16 cellular contexts compared by ENCODE assay signal in the genomic region with DNA sequence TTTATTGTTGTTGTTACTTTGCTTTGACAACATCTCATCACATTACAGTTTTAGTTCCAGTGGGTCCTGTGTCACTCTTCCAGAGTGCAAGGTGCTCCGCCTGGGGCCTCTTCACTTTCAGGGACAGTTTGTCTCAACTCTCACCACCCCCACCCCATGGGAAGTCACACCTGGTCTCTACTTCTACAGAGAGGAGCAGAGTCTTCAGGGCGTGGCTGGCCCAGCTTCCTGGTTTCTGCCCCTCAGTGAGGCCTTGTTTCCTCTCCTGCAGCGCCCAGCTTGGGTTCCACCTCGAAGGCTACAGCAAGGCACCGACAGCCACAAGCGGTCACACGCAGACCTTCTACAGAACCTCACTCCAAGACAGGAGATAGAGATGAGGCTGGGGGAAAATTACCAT. TPM values are rescaled to one million over a fixed set of nuclear protein-coding genes. Genes with fewer than 3 reads are reported as not detected.
DNase-seq lines count a peak whose midpoint lies in the region; ATAC-seq and TF ChIP-seq lines count a peak whose summit lies in the region.
"Had no signal": no experiment of that assay in that cellular context is flagged by ENCODE, and none has a peak within 500 bp of the region (broad histone marks: within the 10 kb centered on the region; RNA-seq: fewer than 3 reads in every experiment).

No MANE protein-coding gene starts in this region.

- H3K36me3 ChIP-seq in naive thymus-derived CD4-positive, alpha-beta T cell (ENCODE audit: control insufficient read depth in 2 of 3, insufficient read depth in 3 of 3, low read length in 3 of 3): no peaks in the 10 kb centered on the region
- H3K36me3 ChIP-seq in esophagus muscularis mucosa: no peaks in the 10 kb centered on the region
- H3K36me3 ChIP-seq: left lung had no signal

- no peak for TF ChIP-seq EP300 in esophagus muscularis mucosa (IDR thresholded peaks at IDR 0.05)

- H3K27me3 ChIP-seq in naive thymus-derived CD4-positive, alpha-beta T cell (ENCODE audit: control insufficient read depth in 2 of 2, insufficient read depth in 2 of 2, low read length in 2 of 2): no peaks in the 10 kb centered on the region
- no peaks in the 10 kb centered on the region for H3K27me3 ChIP-seq in esophagus muscularis mucosa
- H3K27me3 ChIP-seq: hepatocyte, left lung had no signal

- TF ChIP-seq CTCF in GM12865 (IDR thresholded peaks at IDR 0.05; ENCODE audit: insufficient read depth, low read depth, low read length, missing control alignments): no peak
- TF ChIP-seq CTCF in activated CD8-positive, alpha-beta T cell treated with anti-CD3 and anti-CD28 coated beads for 36 hours (IDR thresholded peaks at IDR 0.05): no peak
- no peak for TF ChIP-seq CTCF in esophagus muscularis mucosa (IDR thresholded peaks at IDR 0.05)
- TF ChIP-seq CTCF in HFFc6 (IDR thresholded peaks at IDR 0.05): no peak

- no peaks in the 10 kb centered on the region for H3K36me3 Mint-ChIP-seq in activated CD8-positive, alpha-beta T cell treated with anti-CD3 and anti-CD28 coated beads for 36 hours (ENCODE audit: low read depth)
- no peaks in the 10 kb centered on the region for H3K36me3 Mint-ChIP-seq in naive thymus-derived CD4-positive, alpha-beta T cell
- H3K36me3 Mint-ChIP-seq in HFFc6 (ENCODE audit: low read depth): no peaks in the 10 kb centered on the region
- H3K36me3 Mint-ChIP-seq: naive B cell had no signal

- DNase-seq in GM12865 (ENCODE audit: low read depth) (peak; percentile 34), esophagus muscularis mucosa (ENCODE audit: extremely low spot score) (no peak), foreskin melanocyte (no peak), HFFc6 (no peak), NCI-H1436 treated with DMSO at 0.1 percent for 48 hours (lab: John Stamatoyannopoulos, UW) (no peak)
- peak; percentile 47 for DNase-seq in activated CD8-positive, alpha-beta T cell treated with anti-CD3 and anti-CD28 coated beads for 36 hours
- no peak for DNase-seq in naive thymus-derived CD4-positive, alpha-beta T cell
- DNase-seq: naive B cell, NCI-H1417, NCI-H510A treated with DMSO at 0.1 percent for 48 hours had no signal

- no peak overlapping the region for H3K27ac ChIP-seq in naive thymus-derived CD4-positive, alpha-beta T cell (ENCODE audit: low read depth, low read length)
- no peak overlapping the region for H3K27ac ChIP-seq in esophagus muscularis mucosa (replicated peaks in 1 of 4)
- H3K27ac ChIP-seq: hepatocyte, left lung had no signal

- TF ChIP-seq POLR2A in esophagus muscularis mucosa (IDR thresholded peaks at IDR 0.05; ENCODE audit: low read depth): no peak

- no peak overlapping the region for H3K4me3 Mint-ChIP-seq in activated CD8-positive, alpha-beta T cell treated with anti-CD3 and anti-CD28 coated beads for 36 hours
- peak overlapping the region in 1 of 10 donors; percentile 25 for H3K4me3 Mint-ChIP-seq in naive thymus-derived CD4-positive, alpha-beta T cell
- H3K4me3 Mint-ChIP-seq in HFFc6: no peak overlapping the region
- H3K4me3 Mint-ChIP-seq: GM23338; stimulated activated naive CD8-positive, alpha-beta T cell treated with anti-CD3 and anti-CD28 coated beads, Interleukin-15, Interleukin-2, amounts not matched to agents 100 ng/mL and 50 ng/mL, for 24 hours; T-helper 2 cell treated with Interferon-gamma antibody and Interleukin-4, amounts not matched to agents 5 μg/mL and 100 μg/mL, for 36 hours had no signal

- WGBS in esophagus muscularis mucosa: 96% methylated on average over 7 of the region's 7 CpGs

- no peaks in the 10 kb centered on the region for H3K9me3 ChIP-seq in naive thymus-derived CD4-positive, alpha-beta T cell (ENCODE audit: control insufficient read depth in 2 of 3, low read length in 3 of 3)
- no peaks in the 10 kb centered on the region for H3K9me3 ChIP-seq in esophagus muscularis mucosa
- H3K9me3 ChIP-seq: left lung had no signal

- ATAC-seq in HG02678 (IDR thresholded peaks at IDR 0.05; ENCODE audit: unreplicated experiment): peak; percentile 66
- peak; percentile 76 for ATAC-seq in activated CD8-positive, alpha-beta T cell treated with anti-CD3 and anti-CD28 coated beads for 36 hours
- ATAC-seq in naive thymus-derived CD4-positive, alpha-beta T cell: peak; percentile 42
- ATAC-seq: GM23338, left lung had no signal

- CTCF ChIA-PET in activated CD8-positive, alpha-beta T cell treated with anti-CD3 and anti-CD28 coated beads for 36 hours (lab: Charles Lee): interaction anchor here (1.4 kb wide), 1 partner anchor 462 kb away, joined by 6 read pairs; no protein-coding TSS in a partner anchor
- CTCF ChIA-PET in naive thymus-derived CD4-positive, alpha-beta T cell (lab: Charles Lee): no interaction called here

- no peak overlapping the region for H3K4me3 ChIP-seq in GM12865 (ENCODE audit: low read depth, low read length)
- no peak overlapping the region for H3K4me3 ChIP-seq in naive thymus-derived CD4-positive, alpha-beta T cell (ENCODE audit: low read length)
- no peak overlapping the region for H3K4me3 ChIP-seq in esophagus muscularis mucosa
- H3K4me3 ChIP-seq: GM23338, hepatocyte, left lung had no signal

- POLR2A ChIA-PET in activated CD8-positive, alpha-beta T cell treated with anti-CD3 and anti-CD28 coated beads for 36 hours (lab: Charles Lee): no interaction called here
- POLR2A ChIA-PET in naive thymus-derived CD4-positive, alpha-beta T cell (lab: Charles Lee): no interaction called here

- H3K27ac Mint-ChIP-seq in activated CD8-positive, alpha-beta T cell treated with anti-CD3 and anti-CD28 coated beads for 36 hours: peak overlapping the region; percentile 35
- peak overlapping the region in 2 of 9 donors; percentile 60 to 77 for H3K27ac Mint-ChIP-seq in naive thymus-derived CD4-positive, alpha-beta T cell
- no peak overlapping the region for H3K27ac Mint-ChIP-seq in HFFc6
- H3K27ac Mint-ChIP-seq: GM23338; naive B cell; stimulated activated naive CD8-positive, alpha-beta T cell treated with anti-CD3 and anti-CD28 coated beads, Interleukin-15, Interleukin-2, amounts not matched to agents 100 ng/mL and 50 ng/mL, for 24 hours; T-helper 2 cell treated with Interferon-gamma antibody and Interleukin-4, amounts not matched to agents 5 μg/mL and 100 μg/mL, for 36 hours had no signal

- intact Hi-C loops in activated CD8-positive, alpha-beta T cell treated with anti-CD3 and anti-CD28 coated beads for 36 hours (cut with micrococcal nuclease): no loop called here
- intact Hi-C loops in naive thymus-derived CD4-positive, alpha-beta T cell (cut with micrococcal nuclease): no loop called here
- intact Hi-C loops in esophagus muscularis mucosa (cut with DNase I): no loop called here

- peaks cover 13% of the 10 kb centered on the region for H3K4me1 Mint-ChIP-seq in activated CD8-positive, alpha-beta T cell treated with anti-CD3 and anti-CD28 coated beads for 36 hours (ENCODE audit: low read depth)
- H3K4me1 Mint-ChIP-seq in naive thymus-derived CD4-positive, alpha-beta T cell: peaks cover 2 to 21% (median 8%) of the 10 kb centered on the region in 7 donors
- H3K4me1 Mint-ChIP-seq in HFFc6 (ENCODE audit: low read depth): no peaks in the 10 kb centered on the region
- H3K4me1 Mint-ChIP-seq: GM23338, naive B cell had no signal

- H3K27me3 Mint-ChIP-seq in activated CD8-positive, alpha-beta T cell treated with anti-CD3 and anti-CD28 coated beads for 36 hours: no peaks in the 10 kb centered on the region
- peaks cover 0 to 37% (median 0%) of the 10 kb centered on the region in 5 donors for H3K27me3 Mint-ChIP-seq in naive thymus-derived CD4-positive, alpha-beta T cell
- no peaks in the 10 kb centered on the region for H3K27me3 Mint-ChIP-seq in HFFc6 (ENCODE audit: insufficient read depth)
- H3K27me3 Mint-ChIP-seq: stimulated activated naive CD8-positive, alpha-beta T cell treated with anti-CD3 and anti-CD28 coated beads, Interleukin-15, Interleukin-2, amounts not matched to agents 100 ng/mL and 50 ng/mL, for 24 hours had no signal

- peaks cover 0 to 15% of the 10 kb centered on the region in 2 donors for H3K4me1 ChIP-seq in naive thymus-derived CD4-positive, alpha-beta T cell (ENCODE audit: control insufficient read depth in 2 of 2, insufficient read depth in 2 of 2, low read length in 2 of 2)
- H3K4me1 ChIP-seq in esophagus muscularis mucosa: no peaks in the 10 kb centered on the region
- H3K4me1 ChIP-seq: left lung had no signal

- no peaks in the 10 kb centered on the region for H3K9me3 Mint-ChIP-seq in activated CD8-positive, alpha-beta T cell treated with anti-CD3 and anti-CD28 coated beads for 36 hours
- no peaks in the 10 kb centered on the region for H3K9me3 Mint-ChIP-seq in naive thymus-derived CD4-positive, alpha-beta T cell
- peaks cover 25% of the 10 kb centered on the region for H3K9me3 Mint-ChIP-seq in HFFc6
- H3K9me3 Mint-ChIP-seq: GM23338; naive B cell; stimulated activated naive CD8-positive, alpha-beta T cell treated with anti-CD3 and anti-CD28 coated beads, Interleukin-15, Interleukin-2, amounts not matched to agents 100 ng/mL and 50 ng/mL, for 24 hours; T-helper 2 cell treated with Interferon-gamma antibody and Interleukin-4, amounts not matched to agents 5 μg/mL and 100 μg/mL, for 36 hours had no signal

RNA-seq across cellular contexts. Expression of a gene that starts 30.3 kb away (rescaled TPM):
- total RNA-seq in activated CD8-positive, alpha-beta T cell treated with anti-CD3 and anti-CD28 coated beads for 36 hours: 1 to 10 TPM; 1.2 TPM
- 1 to 10 TPM; 1.3 to 6.5 (median 1.8) TPM for total RNA-seq in naive thymus-derived CD4-positive, alpha-beta T cell
- under 1 TPM; 0.09 to 0.31 TPM for polyA plus RNA-seq in naive thymus-derived CD4-positive, alpha-beta T cell
- 10 to 100 TPM; 24.1 to 36.0 (median 26.0) TPM for total RNA-seq in esophagus muscularis mucosa
- total RNA-seq in HFFc6 (2021; fragmentation: NEBNext Ultra II Directional; extraction: Animal tissue kit (Norgen Biotek cat#: 25700)): under 1 TPM; 0.29 to 0.51 (median 0.31) TPM

Comparison
In these comparisons a context has a peak if more than half of its experiments do, and no peak if none do; other contexts are left out.
1. DNase-seq: peak in GM12865 (single experiment) and activated CD8-positive, alpha-beta T cell treated with anti-CD3 and anti-CD28 coated beads for 36 hours (single experiment); none in naive thymus-derived CD4-positive, alpha-beta T cell (0 of 9), esophagus muscularis mucosa (single experiment), foreskin melanocyte (single experiment), HFFc6 (single experiment) and NCI-H1436 treated with DMSO at 0.1 percent for 48 hours (single experiment).
2. Peak in every context shown above with its lines, with median percentiles within 50 percentile points of each other: ATAC-seq.